Comparison of ENCODE assay signal across 9 cellular contexts in the genomic region with DNA sequence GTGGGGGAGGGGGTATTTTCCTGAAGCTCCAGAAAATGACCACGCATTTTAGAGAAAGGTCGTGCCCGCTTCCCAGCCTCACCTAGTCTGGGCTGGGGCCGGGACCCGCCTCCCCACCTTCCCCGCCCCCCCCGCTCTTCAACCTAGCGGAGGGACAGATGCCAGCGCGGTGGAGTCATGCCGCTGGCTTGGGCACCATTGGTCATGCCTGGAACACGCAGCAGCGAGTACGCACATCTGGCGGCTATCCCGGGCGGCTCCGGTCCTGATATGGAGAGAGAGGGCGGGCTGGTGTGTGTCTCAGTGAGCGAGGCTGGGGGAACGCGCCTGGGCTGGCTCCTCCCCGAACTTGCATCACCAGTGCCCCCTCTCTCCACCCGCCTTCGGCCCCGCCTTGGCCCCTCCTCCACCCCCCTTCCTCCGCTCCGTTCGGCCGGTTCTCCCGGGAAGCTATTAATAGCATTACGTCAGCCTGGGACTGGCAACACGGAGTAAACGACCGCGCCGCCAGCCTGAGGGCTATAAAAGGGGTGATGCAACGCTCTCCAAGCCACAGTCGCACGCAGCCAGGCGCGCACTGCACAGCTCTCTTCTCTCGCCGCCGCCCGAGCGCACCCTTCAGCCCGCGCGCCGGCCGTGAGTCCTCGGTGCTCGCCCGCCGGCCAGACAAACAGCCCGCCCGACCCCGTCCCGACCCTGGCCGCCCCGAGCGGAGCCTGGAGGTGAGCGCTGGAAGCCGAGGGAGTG. TPM values are rescaled to one million over a fixed set of nuclear protein-coding genes. Genes with fewer than 3 reads are reported as not detected.
DNase-seq lines count a peak whose midpoint lies in the region; ATAC-seq, FAIRE-seq and TF ChIP-seq lines count a peak whose summit lies in the region.
"Had no signal": no experiment of that assay in that cellular context is flagged by ENCODE, and none has a peak within 500 bp of the region (broad histone marks: within the 10 kb centered on the region; RNA-seq: fewer than 3 reads in every experiment).

A gene with protein sequence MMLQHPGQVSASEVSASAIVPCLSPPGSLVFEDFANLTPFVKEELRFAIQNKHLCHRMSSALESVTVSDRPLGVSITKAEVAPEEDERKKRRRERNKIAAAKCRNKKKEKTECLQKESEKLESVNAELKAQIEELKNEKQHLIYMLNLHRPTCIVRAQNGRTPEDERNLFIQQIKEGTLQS (plus strand): TSS at position 553 of the 747 bp plus-strand sequence. CDS start 6,261 bp downstream, outside the sequence.

- no peaks in the 10 kb centered on the region for H3K9me1 ChIP-seq in keratinocyte (ENCODE audit: control insufficient read depth, extremely low read depth, insufficient read depth, low read length)

- TF ChIP-seq CTCF in keratinocyte (optimal IDR thresholded peaks at IDR 0.05 in 1 of 3, IDR thresholded peaks at IDR 0.05 in 1 of 3, conservative IDR thresholded peaks at IDR 0.05 in 1 of 3; ENCODE audit: extremely low read depth in 1 of 3, insufficient read depth in 2 of 3, low read length in 3 of 3), result no peak

- peaks cover 72% of the 10 kb centered on the region for H3K27me3 Mint-ChIP-seq in central memory CD8-positive, alpha-beta T cell

- peak; percentile 73 for ATAC-seq in GM19035 (IDR thresholded peaks at IDR 0.05; ENCODE audit: unreplicated experiment)
- ATAC-seq in HG03342 (IDR thresholded peaks at IDR 0.05; ENCODE audit: unreplicated experiment), result peak; percentile 60
- ATAC-seq in activated CD4-positive, CD25-positive, alpha-beta regulatory T cell treated with anti-CD3 and anti-CD28 coated beads, Interleukin-2, amount 50 U/mL, for 24 hours, result peak; percentile 80 to 83
- peak; percentile 73 for ATAC-seq in central memory CD8-positive, alpha-beta T cell (replicated peaks; ENCODE audit: extremely low read depth, poor library complexity, severe bottlenecking)

- H3K27me3 ChIP-seq in keratinocyte (ENCODE audit: control insufficient read depth, extremely low read depth, insufficient read depth, low read length), result peaks cover 16% of the 10 kb centered on the region

- no peaks in the 10 kb centered on the region for H3K79me2 ChIP-seq in keratinocyte (ENCODE audit: control insufficient read depth, insufficient read depth, low read length)

- H3K36me3 ChIP-seq in keratinocyte (ENCODE audit: control insufficient read depth in 2 of 2, extremely low read depth in 1 of 2, insufficient read depth in 2 of 2, low read length in 2 of 2), result no peaks in the 10 kb centered on the region

- H3K9me3 Mint-ChIP-seq in central memory CD8-positive, alpha-beta T cell, result no peaks in the 10 kb centered on the region

- H3K4me1 ChIP-seq in keratinocyte (ENCODE audit: control insufficient read depth, extremely low read depth, insufficient read depth, low read length), result peaks cover 28% of the 10 kb centered on the region

- peak within 1 kb of the TSS; percentile 95 for H3K4me3 Mint-ChIP-seq in central memory CD8-positive, alpha-beta T cell

- peak within 1 kb of the TSS; percentile 93 for H3K9ac ChIP-seq in keratinocyte (ENCODE audit: control insufficient read depth, extremely low read depth, insufficient read depth, low read length)

- peaks cover 5% of the 10 kb centered on the region for H4K20me1 ChIP-seq in keratinocyte (ENCODE audit: control insufficient read depth, extremely low read depth, insufficient read depth, low read length)

- no peak within 1 kb of the TSS for H2AFZ ChIP-seq in keratinocyte (ENCODE audit: control insufficient read depth, low read length)

- H3K27ac Mint-ChIP-seq in central memory CD8-positive, alpha-beta T cell (ENCODE audit: low read depth), result peak within 1 kb of the TSS; percentile 91

- peak within 1 kb of the TSS; percentile 87 for H3K4me2 ChIP-seq in keratinocyte (ENCODE audit: control insufficient read depth, extremely low read depth, insufficient read depth, low read depth, low read length)

- DNase-seq in AG20443 (ENCODE audit: low spot score) (peak; percentile 98), NCI-H345 treated with DMSO at 0.1 percent for 48 hours (lab: John Stamatoyannopoulos, UW; ENCODE audit: unreplicated experiment) (peak; percentile 97), keratinocyte (ENCODE audit: low read depth, low spot score) (peak; percentile 97)
- DNase-seq in central memory CD8-positive, alpha-beta T cell (ENCODE audit: low spot score in 2 of 2), result peak; percentile 56 to 66
- peak; percentile 87 to 96 (median 93) for DNase-seq in stimulated activated CD4-positive, alpha-beta T cell treated with anti-CD3 and anti-CD28 coated beads, Interleukin-12 subunit alpha, Interleukin-12 subunit beta, amount 100 ng/mL, for 48 hours (ENCODE audit: low read depth in 2 of 3, low spot score in 1 of 3)

- H3K27ac ChIP-seq in keratinocyte (ENCODE audit: control insufficient read depth, insufficient read depth, low read length), result peak within 1 kb of the TSS; percentile 80

- no peaks in the 10 kb centered on the region for H3K9me3 ChIP-seq in keratinocyte (ENCODE audit: control insufficient read depth, low read depth, low read length)

- peaks cover 24% of the 10 kb centered on the region for H3K4me1 Mint-ChIP-seq in central memory CD8-positive, alpha-beta T cell

- peaks cover 21% of the 10 kb centered on the region for H3K36me3 Mint-ChIP-seq in central memory CD8-positive, alpha-beta T cell (ENCODE audit: insufficient read depth)

- FAIRE-seq in keratinocyte (lab: Jason Lieb, UNC), result peak; percentile 39
- FAIRE-seq: colon had no signal

- peak within 1 kb of the TSS; percentile 71 to 88 (median 80) for H3K4me3 ChIP-seq in keratinocyte (ENCODE audit: control insufficient read depth in 2 of 3, extremely low read depth in 1 of 3, insufficient read depth in 2 of 3, low read depth in 1 of 3, low read length in 3 of 3)

- dilution Hi-C loops in keratinocyte (cut with MboI; ENCODE audit: extremely low pct_ligation_motif_present, low sequenced_read_pairs), result no loop called here

RNA-seq across cellular contexts. Expression of the gene that starts here (rescaled TPM):
- 1.6 to 65.7 TPM (median 45.1 TPM) in 3 replicates for polyA plus RNA-seq in keratinocyte
- 308 TPM for polyA plus RNA-seq in keratinocyte (2011; ENCODE audit: low read depth)
- polyA plus RNA-seq in keratinocyte (2011; cell fraction: cytosol; rRNA removed), result 24.5 and 29.1 TPM in 2 replicates
- 320 and 404 TPM in 2 replicates for polyA plus RNA-seq in keratinocyte (2011; cell fraction: nucleus; rRNA removed)
- polyA plus RNA-seq in keratinocyte (2012; ENCODE audit: low replicate concordance), result 1.8 and 213 TPM in 2 replicates
- 66.5 to 94.4 TPM in 2 of 3 replicates, not detected in the other for polyA minus RNA-seq in keratinocyte
- polyA minus RNA-seq in keratinocyte (2011; cell fraction: cytosol; rRNA and poly(A)+ RNA removed), result 14.2 TPM
- polyA minus RNA-seq in keratinocyte (2011; cell fraction: nucleus; rRNA and poly(A)+ RNA removed), result 168 and 267 TPM in 2 replicates

Comparison
In these comparisons a context has a peak if more than half of its experiments do, and no peak if none do; other contexts are left out.
1. Peak in every context shown above with its lines: DNase-seq, ATAC-seq, H3K4me3 ChIP-seq and H3K27ac ChIP-seq.